18 cellular contexts compared by ENCODE assay signal in the genomic region with DNA sequence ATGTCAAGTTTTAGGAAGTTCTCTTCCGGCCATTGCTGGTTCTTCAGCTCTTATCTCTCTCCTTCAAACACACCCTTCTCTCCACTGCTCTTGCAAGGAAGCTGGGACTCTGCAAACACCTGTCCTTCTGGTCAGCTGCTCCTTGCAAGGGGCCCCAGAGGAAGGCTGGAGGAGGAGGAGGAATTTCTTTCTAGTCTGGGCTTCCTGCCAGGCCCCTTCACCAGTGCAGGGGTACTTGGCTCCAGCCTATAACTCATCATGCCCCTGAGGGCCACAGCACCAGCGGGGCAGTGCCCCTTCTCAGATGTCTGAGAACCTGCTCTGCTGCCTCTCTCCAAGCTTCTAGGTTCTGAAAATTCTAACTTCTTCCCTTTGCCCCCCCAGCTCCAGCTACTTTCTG. TPM values are rescaled to one million over a fixed set of nuclear protein-coding genes. Genes with fewer than 3 reads are reported as not detected.
A peak's percentile ranks its signal among the peaks of the same experiment; 100 is the strongest.
DNase-seq lines count a peak whose midpoint lies in the region; ATAC-seq, FAIRE-seq and TF ChIP-seq lines count a peak whose summit lies in the region.
"Had no signal": no experiment of that assay in that cellular context is flagged by ENCODE, and none has a peak within 500 bp of the region (broad histone marks: within the 10 kb centered on the region; RNA-seq: fewer than 3 reads in every experiment).

No MANE protein-coding gene starts in this region.

- H3K4me3 ChIP-seq in Caco-2 (ENCODE audit: low read depth, low read length) (no peak overlapping the region), pancreas (no peak overlapping the region)

- peaks cover 9% of the 10 kb centered on the region for H3K4me1 Mint-ChIP-seq in Caco-2 (ENCODE audit: low read depth, unreplicated experiment)
- H3K4me1 Mint-ChIP-seq: CD8-positive, alpha-beta memory T cell had no signal

- POLR2A ChIA-PET in Caco-2 (lab: Charles Lee) = no interaction called here

- DNase-seq in Caco-2 (no peak), EL (peak; percentile 40), NCI-H226 (peak; percentile 21), myocyte (ENCODE audit: low read depth) (peak; percentile 31), pancreas (no peak), LoVo (ENCODE audit: low spot score) (no peak), T-helper 1 cell (no peak)
- DNase-seq: ACHN; BE2C; C1 segment of cervical spinal cord; CD4-positive, CD25-positive, alpha-beta regulatory T cell; CD8-positive, alpha-beta memory T cell; COR-L47; GDM1; GOT3; H7 had no signal

- peak overlapping the region; percentile 40 for H3K27ac Mint-ChIP-seq in Caco-2 (ENCODE audit: unreplicated experiment)
- H3K27ac Mint-ChIP-seq: CD4-positive, CD25-positive, alpha-beta regulatory T cell had no signal

- ATAC-seq in pancreas = no peak

- H3K4me1 ChIP-seq in Caco-2 (peaks cover 16% of the 10 kb centered on the region), pancreas (no peaks in the 10 kb centered on the region)
- H3K4me1 ChIP-seq: BE2C had no signal

- no peak overlapping the region for H3K4me3 Mint-ChIP-seq in Caco-2 (ENCODE audit: unreplicated experiment)
- H3K4me3 Mint-ChIP-seq: CD4-positive, CD25-positive, alpha-beta regulatory T cell had no signal

- H3K36me3 ChIP-seq in Caco-2 (ENCODE audit: control insufficient read depth, insufficient read depth, low read length) (no peaks in the 10 kb centered on the region), pancreas (no peaks in the 10 kb centered on the region)
- H3K36me3 ChIP-seq: BE2C had no signal

- H3K9me3 Mint-ChIP-seq in Caco-2 (ENCODE audit: unreplicated experiment) = no peaks in the 10 kb centered on the region
- H3K9me3 Mint-ChIP-seq: CD8-positive, alpha-beta memory T cell had no signal

- BruUV-seq in Caco-2 (replicated peaks; lab: Mats Ljungman, UMichigan) = no TSS peak

- no peak overlapping the region for H3K27ac ChIP-seq in pancreas

- TF ChIP-seq CTCF in Caco-2 (IDR thresholded peaks at IDR 0.05; ENCODE audit: insufficient read depth in 1 of 2, low read depth in 1 of 2, low read length in 1 of 2, severe bottlenecking in 1 of 2, unreplicated experiment in 1 of 2) (no peak), pancreas (IDR thresholded peaks at IDR 0.05) (no peak)

- FAIRE-seq in pancreas (lab: Jason Lieb, UNC) = no peak
- FAIRE-seq: A204.1, D721Med had no signal

- H3K27me3 ChIP-seq in Caco-2 (replicated peaks; ENCODE audit: control insufficient read depth, insufficient read depth, low read length) (no peaks in the 10 kb centered on the region), pancreas (no peaks in the 10 kb centered on the region)
- H3K27me3 ChIP-seq: BE2C had no signal

- CTCF ChIA-PET in Caco-2 (lab: Charles Lee) = no interaction called here

- no peaks in the 10 kb centered on the region for H3K9me3 ChIP-seq in Caco-2
- H3K9me3 ChIP-seq in pancreas = no peaks in the 10 kb centered on the region
- H3K9me3 ChIP-seq: BE2C had no signal

- no peaks in the 10 kb centered on the region for H3K27me3 Mint-ChIP-seq in Caco-2 (ENCODE audit: insufficient read depth, unreplicated experiment)
- H3K27me3 Mint-ChIP-seq: CD4-positive, CD25-positive, alpha-beta regulatory T cell; CD8-positive, alpha-beta memory T cell had no signal

- intact Hi-C loops in Caco-2 (cut with micrococcal nuclease; ENCODE audit: unreplicated experiment) (no loop called here), pancreas (cut with DNase I) (no loop called here)

- WGBS in pancreas, 2 donors = 92 to 100% methylated on average over 1 to 2 of the region's 2 CpGs

- no peaks in the 10 kb centered on the region for H3K36me3 Mint-ChIP-seq in Caco-2 (ENCODE audit: insufficient read depth, unreplicated experiment)

RNA-seq across cellular contexts. Expression of gene REELD1, which starts 46.7 kb away (rescaled TPM):
- not detected in 2 replicates for total RNA-seq in Caco-2 (2022)
- total RNA-seq in myocyte = not detected in 2 replicates
- polyA plus RNA-seq in myocyte (2012) = not detected
- total RNA-seq in pancreas = under 1 TPM in 5 of 6 donors, not detected in 1; 0.09 to 0.47 (median 0.14) TPM
- 1 to 10 TPM in 1 of 2 donors, under 1 TPM in 1; 0.76 to 3.4 TPM for polyA plus RNA-seq in pancreas
- total RNA-seq: CD4-positive, CD25-positive, alpha-beta regulatory T cell had no signal
- polyA plus RNA-seq: CD4-positive, CD25-positive, alpha-beta regulatory T cell; CD8-positive, alpha-beta memory T cell had no signal

Comparison
In these comparisons a context has a peak if more than half of its experiments do, and no peak if none do; other contexts are left out.
1. DNase-seq: peak in EL (single experiment), NCI-H226 (single experiment) and myocyte (single experiment); none in Caco-2 (0 of 2), pancreas (0 of 6), LoVo (single experiment) and T-helper 1 cell (0 of 5).